8 cellular contexts compared by ENCODE assay signal in genomic region chr12:55829967-55830600, GRCh38. TPM values are rescaled to one million over a fixed set of nuclear protein-coding genes. Genes with fewer than 3 reads are reported as not detected.
DNase-seq lines count a peak whose midpoint lies in the region; ATAC-seq, FAIRE-seq and TF ChIP-seq lines count a peak whose summit lies in the region.

No MANE protein-coding gene starts in this region.

- H3K4me3 ChIP-seq in lung (peak overlapping the region; percentile 73), stomach smooth muscle (ENCODE audit: low read length in 2 of 2) (peak overlapping the region; percentile 79 to 94)

- DNase-seq in COR-L47 (lab: John Stamatoyannopoulos, UW) (peak; percentile 55), WTC11 (ENCODE audit: low spot score) (peak; percentile 47), lung (ENCODE audit: low spot score) (peak; percentile 63), H54 (ENCODE audit: insufficient read length, low spot score) (no peak)
- DNase-seq in effector CD4-positive, alpha-beta T cell: peak; percentile 19

- peaks cover 35% of the 10 kb centered on the region for H3K4me1 Mint-ChIP-seq in WTC11

- no peak for FAIRE-seq in H54 (lab: Jason Lieb, UNC)

- CTCF ChIA-PET in WTC11 (lab: Charles Lee): interaction anchor here (0.6 to 3.7 kb wide), 23 partner anchors 9 to 807 kb away, joined by 3 to 58 read pairs (median 4); partner anchors contain the start of genes BLOC1S1, CD63, DGKA and GDF11

- 0 to 1% methylated on average over 34 to 37 of the region's 37 CpGs for WGBS in lung, 2 donors

- no peaks in the 10 kb centered on the region for H3K27me3 ChIP-seq in lung (ENCODE audit: control insufficient read depth, insufficient read depth)
- H3K27me3 ChIP-seq in stomach smooth muscle (ENCODE audit: control insufficient read depth in 1 of 2, insufficient read depth in 2 of 2, low read length in 2 of 2): peaks cover 0 to 5% of the 10 kb centered on the region in 2 donors

- H3K27ac Mint-ChIP-seq in WTC11: peak overlapping the region; percentile 99

- peak overlapping the region; percentile 84 to 92 for H3K27ac ChIP-seq in lung (ENCODE audit: low read depth in 1 of 2, low read length in 1 of 2)
- peak overlapping the region; percentile 80 for H3K27ac ChIP-seq in stomach smooth muscle (ENCODE audit: low read length)

- ATAC-seq in GM19397 (IDR thresholded peaks at IDR 0.05; ENCODE audit: unreplicated experiment): peak; percentile 10
- peak; percentile 14 for ATAC-seq in HG03521 (IDR thresholded peaks at IDR 0.05; ENCODE audit: unreplicated experiment)
- peak; percentile 1 for ATAC-seq in WTC11
- ATAC-seq in lung (ENCODE audit: insufficient read depth, low FRiP score): peak; percentile 17

- TF ChIP-seq POLR2A in H54 (IDR thresholded peaks at IDR 0.05; ENCODE audit: low read depth, low read length): no peak

- H3K9me3 Mint-ChIP-seq in WTC11: no peaks in the 10 kb centered on the region

- H3K27me3 Mint-ChIP-seq in WTC11 (ENCODE audit: low read depth): no peaks in the 10 kb centered on the region

- H3K9me3 ChIP-seq in lung (ENCODE audit: control insufficient read depth in 2 of 2, insufficient read depth in 1 of 2, low read length in 1 of 2) (no peaks in the 10 kb centered on the region), stomach smooth muscle (ENCODE audit: control insufficient read depth in 2 of 2, low read length in 2 of 2) (no peaks in the 10 kb centered on the region)

- H3K9ac ChIP-seq in stomach smooth muscle (ENCODE audit: low read length in 2 of 2): peak overlapping the region; percentile 81 to 92

- peak overlapping the region; percentile 97 for H3K4me3 Mint-ChIP-seq in WTC11

- peaks cover 3% of the 10 kb centered on the region for H3K36me3 Mint-ChIP-seq in WTC11

- POLR2A ChIA-PET in WTC11 (lab: Charles Lee): interaction anchor here (0.7 to 3.3 kb wide), 20 partner anchors 9 to 530 kb away, joined by 3 to 64 read pairs (median 4); partner anchors contain the start of genes DGKA, ESYT1, ITGA7 and MMP19

- peaks cover 10 to 19% of the 10 kb centered on the region in 2 donors for H3K4me1 ChIP-seq in lung (ENCODE audit: control insufficient read depth in 2 of 2, insufficient read depth in 2 of 2, low read length in 2 of 2)
- peaks cover 39% of the 10 kb centered on the region for H3K4me1 ChIP-seq in stomach smooth muscle (ENCODE audit: control insufficient read depth, insufficient read depth, low read length)

- peaks cover 0 to 2% of the 10 kb centered on the region in 2 donors for H3K36me3 ChIP-seq in lung (ENCODE audit: control insufficient read depth in 2 of 2, insufficient read depth in 2 of 2, low read length in 2 of 2)
- no peaks in the 10 kb centered on the region for H3K36me3 ChIP-seq in stomach smooth muscle (ENCODE audit: control insufficient read depth in 2 of 2, insufficient read depth in 2 of 2, low read length in 2 of 2)

- no peak for TF ChIP-seq CTCF in WTC11 (IDR thresholded peaks at IDR 0.05)
- TF ChIP-seq CTCF in lung (IDR thresholded peaks at IDR 0.05; ENCODE audit: control extremely low read depth, extremely low read depth): no peak

TF ChIP-seq in WTC11, 78 proteins besides CTCF, POLR2A, EP300 and RAD21 (continues in another document):
- TF ChIP-seq STAT6 (CRISPR knock-in tag; conservative IDR thresholded peaks at IDR 0.05; ENCODE audit: low read depth): no peak
- TF ChIP-seq SP1 (CRISPR knock-in tag; conservative IDR thresholded peaks at IDR 0.05): 0 out of 2 replicates have a peak, but pooled peaks have one; percentile 22
- TF ChIP-seq ZNF219 (CRISPR knock-in tag; IDR thresholded peaks at IDR 0.05; ENCODE audit: borderline replicate concordance): no peak
- TF ChIP-seq, protein P1, sequence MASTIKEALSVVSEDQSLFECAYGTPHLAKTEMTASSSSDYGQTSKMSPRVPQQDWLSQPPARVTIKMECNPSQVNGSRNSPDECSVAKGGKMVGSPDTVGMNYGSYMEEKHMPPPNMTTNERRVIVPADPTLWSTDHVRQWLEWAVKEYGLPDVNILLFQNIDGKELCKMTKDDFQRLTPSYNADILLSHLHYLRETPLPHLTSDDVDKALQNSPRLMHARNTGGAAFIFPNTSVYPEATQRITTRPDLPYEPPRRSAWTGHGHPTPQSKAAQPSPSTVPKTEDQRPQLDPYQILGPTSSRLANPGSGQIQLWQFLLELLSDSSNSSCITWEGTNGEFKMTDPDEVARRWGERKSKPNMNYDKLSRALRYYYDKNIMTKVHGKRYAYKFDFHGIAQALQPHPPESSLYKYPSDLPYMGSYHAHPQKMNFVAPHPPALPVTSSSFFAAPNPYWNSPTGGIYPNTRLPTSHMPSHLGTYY (CRISPR knock-in tag; IDR thresholded peaks at IDR 0.05): no peak
- TF ChIP-seq CBFB (CRISPR knock-in tag; IDR thresholded peaks at IDR 0.05; ENCODE audit: low read depth): no peak
- TF ChIP-seq TEAD4 (CRISPR knock-in tag; IDR thresholded peaks at IDR 0.05): no peak
- TF ChIP-seq, protein P2, sequence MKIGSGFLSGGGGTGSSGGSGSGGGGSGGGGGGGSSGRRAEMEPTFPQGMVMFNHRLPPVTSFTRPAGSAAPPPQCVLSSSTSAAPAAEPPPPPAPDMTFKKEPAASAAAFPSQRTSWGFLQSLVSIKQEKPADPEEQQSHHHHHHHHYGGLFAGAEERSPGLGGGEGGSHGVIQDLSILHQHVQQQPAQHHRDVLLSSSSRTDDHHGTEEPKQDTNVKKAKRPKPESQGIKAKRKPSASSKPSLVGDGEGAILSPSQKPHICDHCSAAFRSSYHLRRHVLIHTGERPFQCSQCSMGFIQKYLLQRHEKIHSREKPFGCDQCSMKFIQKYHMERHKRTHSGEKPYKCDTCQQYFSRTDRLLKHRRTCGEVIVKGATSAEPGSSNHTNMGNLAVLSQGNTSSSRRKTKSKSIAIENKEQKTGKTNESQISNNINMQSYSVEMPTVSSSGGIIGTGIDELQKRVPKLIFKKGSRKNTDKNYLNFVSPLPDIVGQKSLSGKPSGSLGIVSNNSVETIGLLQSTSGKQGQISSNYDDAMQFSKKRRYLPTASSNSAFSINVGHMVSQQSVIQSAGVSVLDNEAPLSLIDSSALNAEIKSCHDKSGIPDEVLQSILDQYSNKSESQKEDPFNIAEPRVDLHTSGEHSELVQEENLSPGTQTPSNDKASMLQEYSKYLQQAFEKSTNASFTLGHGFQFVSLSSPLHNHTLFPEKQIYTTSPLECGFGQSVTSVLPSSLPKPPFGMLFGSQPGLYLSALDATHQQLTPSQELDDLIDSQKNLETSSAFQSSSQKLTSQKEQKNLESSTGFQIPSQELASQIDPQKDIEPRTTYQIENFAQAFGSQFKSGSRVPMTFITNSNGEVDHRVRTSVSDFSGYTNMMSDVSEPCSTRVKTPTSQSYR (CRISPR knock-in tag; IDR thresholded peaks at IDR 0.05): no peak
- TF ChIP-seq FOXK1 (CRISPR knock-in tag; IDR thresholded peaks at IDR 0.05): 0 out of 2 replicates have a peak, but pooled peaks have one; percentile 18
- no peak for TF ChIP-seq FOXP1 (CRISPR knock-in tag; IDR thresholded peaks at IDR 0.05; ENCODE audit: borderline replicate concordance)
- TF ChIP-seq ATF3 (CRISPR knock-in tag; conservative IDR thresholded peaks at IDR 0.05): no peak
- TF ChIP-seq, protein P3, sequence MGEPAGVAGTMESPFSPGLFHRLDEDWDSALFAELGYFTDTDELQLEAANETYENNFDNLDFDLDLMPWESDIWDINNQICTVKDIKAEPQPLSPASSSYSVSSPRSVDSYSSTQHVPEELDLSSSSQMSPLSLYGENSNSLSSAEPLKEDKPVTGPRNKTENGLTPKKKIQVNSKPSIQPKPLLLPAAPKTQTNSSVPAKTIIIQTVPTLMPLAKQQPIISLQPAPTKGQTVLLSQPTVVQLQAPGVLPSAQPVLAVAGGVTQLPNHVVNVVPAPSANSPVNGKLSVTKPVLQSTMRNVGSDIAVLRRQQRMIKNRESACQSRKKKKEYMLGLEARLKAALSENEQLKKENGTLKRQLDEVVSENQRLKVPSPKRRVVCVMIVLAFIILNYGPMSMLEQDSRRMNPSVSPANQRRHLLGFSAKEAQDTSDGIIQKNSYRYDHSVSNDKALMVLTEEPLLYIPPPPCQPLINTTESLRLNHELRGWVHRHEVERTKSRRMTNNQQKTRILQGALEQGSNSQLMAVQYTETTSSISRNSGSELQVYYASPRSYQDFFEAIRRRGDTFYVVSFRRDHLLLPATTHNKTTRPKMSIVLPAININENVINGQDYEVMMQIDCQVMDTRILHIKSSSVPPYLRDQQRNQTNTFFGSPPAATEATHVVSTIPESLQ (CRISPR knock-in tag; IDR thresholded peaks at IDR 0.05): no peak

RNA-seq across cellular contexts. Expression of gene DNAJC14, which starts 0.7 kb away (rescaled TPM):
- total RNA-seq in WTC11 (2021) (32.1 to 34.5 TPM (median 34.1 TPM) in 3 replicates), lung (10 to 100 TPM; 24.9 to 33.0 TPM)
- 10 to 100 TPM; 15.8 to 30.7 TPM for polyA plus RNA-seq in lung

RNA-seq across cellular contexts. Expression of gene ORMDL2, which starts 12.2 kb away (rescaled TPM):
- total RNA-seq in WTC11 (2021) (32.9 to 37.9 TPM (median 34.8 TPM) in 3 replicates), lung (10 to 100 TPM; 22.4 to 69.2 TPM)
- polyA plus RNA-seq in lung: 10 to 100 TPM; 94.6 to 98.1 TPM

RNA-seq across cellular contexts. Expression of gene SARNP, which starts 12.6 kb away (rescaled TPM):
- total RNA-seq in WTC11 (2021) (98.3 to 102 TPM (median 100 TPM) in 3 replicates), lung (10 to 100 TPM; 51.9 to 76.7 TPM)
- polyA plus RNA-seq in lung: 100 to 1,000 TPM in 1 of 2 donors, 10 to 100 TPM in 1; 87.7 to 102 TPM

RNA-seq across cellular contexts. Expression of gene MMP19, which starts 12.7 kb away (rescaled TPM):
- 0.98 to 1.6 TPM (median 1.0 TPM) in 3 replicates for total RNA-seq in WTC11 (2021)
- total RNA-seq in lung: 10 to 100 TPM in 1 of 2 donors, 1 to 10 TPM in 1; 9.6 to 53.9 TPM
- polyA plus RNA-seq in lung: 10 to 100 TPM in 1 of 2 donors, 1 to 10 TPM in 1; 9.3 to 92.1 TPM
